ENCODE assay signal across 18 cellular contexts in the genomic region with DNA sequence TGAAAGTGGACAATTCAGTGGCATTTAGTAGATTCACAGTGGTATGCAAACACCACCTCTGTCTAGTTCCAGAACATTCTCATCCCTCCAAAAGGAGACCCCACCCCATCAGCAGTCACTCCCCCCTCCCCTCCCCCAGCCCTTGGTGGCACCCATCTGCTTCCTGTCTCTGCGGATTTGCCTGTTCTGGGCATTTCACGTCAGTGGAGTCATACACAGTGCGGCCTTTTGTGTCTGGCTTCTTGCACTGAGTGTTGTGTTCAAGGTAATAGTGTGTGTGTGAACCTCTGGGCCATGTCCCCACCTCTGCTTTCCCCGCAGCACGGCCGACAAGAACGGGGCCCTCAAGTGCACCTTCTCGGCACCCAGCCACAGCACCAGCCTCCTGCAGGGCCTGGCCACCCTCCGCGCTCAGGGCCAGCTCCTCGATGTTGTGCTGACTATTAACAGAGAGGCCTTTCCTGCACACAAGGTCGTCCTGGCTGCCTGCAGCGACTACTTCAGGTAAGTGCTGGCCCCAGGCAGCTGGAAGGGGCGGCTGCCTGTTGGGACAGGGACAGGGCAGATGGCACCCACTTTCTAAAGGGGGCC. TPM values are rescaled to one million over a fixed set of nuclear protein-coding genes. Genes with fewer than 3 reads are reported as not detected.
DNase-seq lines count a peak whose midpoint lies in the region; ATAC-seq and TF ChIP-seq lines count a peak whose summit lies in the region.
"Had no signal": no experiment of that assay in that cellular context is flagged by ENCODE, and none has a peak within 500 bp of the region (broad histone marks: within the 10 kb centered on the region; RNA-seq: fewer than 3 reads in every experiment).

No MANE protein-coding gene starts in this region.

- H3K4me3 Mint-ChIP-seq in CD4-positive, alpha-beta T cell: peak overlapping the region; percentile 48
- no peak overlapping the region for H3K4me3 Mint-ChIP-seq in activated naive CD8-positive, alpha-beta T cell treated with anti-CD3 and anti-CD28 coated beads for 36 hours
- H3K4me3 Mint-ChIP-seq in T-helper 2 cell treated with Interferon-gamma antibody and Interleukin-4, amounts not matched to agents 5 μg/mL and 100 μg/mL, for 36 hours: no peak overlapping the region
- no peak overlapping the region for H3K4me3 Mint-ChIP-seq in effector memory CD8-positive, alpha-beta T cell

- no peak overlapping the region for H3K4me3 ChIP-seq in osteoblast (ENCODE audit: insufficient read depth, low read length)
- H3K4me3 ChIP-seq: cardiac muscle cell, HAP-1, Peyer's patch, thyroid gland had no signal

- peak overlapping the region; percentile 85 for H3K27ac Mint-ChIP-seq in CD4-positive, alpha-beta T cell
- peak overlapping the region; percentile 12 for H3K27ac Mint-ChIP-seq in activated naive CD8-positive, alpha-beta T cell treated with anti-CD3 and anti-CD28 coated beads for 36 hours
- H3K27ac Mint-ChIP-seq in T-helper 2 cell treated with Interferon-gamma antibody and Interleukin-4, amounts not matched to agents 5 μg/mL and 100 μg/mL, for 36 hours: no peak overlapping the region
- peak overlapping the region in 1 of 2 donors; percentile 35 for H3K27ac Mint-ChIP-seq in effector memory CD8-positive, alpha-beta T cell

- no peak overlapping the region for H3K27ac ChIP-seq in CD4-positive, alpha-beta T cell (ENCODE audit: low read depth, low read length)
- H3K27ac ChIP-seq in osteoblast (ENCODE audit: low read depth, low read length): no peak overlapping the region
- H3K27ac ChIP-seq: cardiac muscle cell, neutrophil, Peyer's patch, thyroid gland had no signal

- no peak overlapping the region for H2AFZ ChIP-seq in osteoblast (ENCODE audit: low read length)

- H3K9me3 ChIP-seq in CD4-positive, alpha-beta T cell (ENCODE audit: control insufficient read depth, low read length): no peaks in the 10 kb centered on the region
- H3K9me3 ChIP-seq in osteoblast (ENCODE audit: low read depth, low read length): no peaks in the 10 kb centered on the region
- H3K9me3 ChIP-seq: BE2C, HAP-1, neutrophil, Peyer's patch, thyroid gland had no signal

- no peak overlapping the region for H3K4me2 ChIP-seq in osteoblast (ENCODE audit: insufficient read depth, low read length)

- H3K27me3 Mint-ChIP-seq in CD4-positive, alpha-beta T cell: no peaks in the 10 kb centered on the region
- no peaks in the 10 kb centered on the region for H3K27me3 Mint-ChIP-seq in activated naive CD8-positive, alpha-beta T cell treated with anti-CD3 and anti-CD28 coated beads for 36 hours
- no peaks in the 10 kb centered on the region for H3K27me3 Mint-ChIP-seq in T-helper 2 cell treated with Interferon-gamma antibody and Interleukin-4, amounts not matched to agents 5 μg/mL and 100 μg/mL, for 36 hours (ENCODE audit: low read depth)
- H3K27me3 Mint-ChIP-seq in effector memory CD8-positive, alpha-beta T cell: no peaks in the 10 kb centered on the region

- H4K20me1 ChIP-seq in osteoblast (ENCODE audit: insufficient read depth, low read length): no peaks in the 10 kb centered on the region

- peaks cover 39% of the 10 kb centered on the region for H3K4me1 ChIP-seq in osteoblast (ENCODE audit: insufficient read depth, low read length)
- H3K4me1 ChIP-seq: HAP-1 had no signal

- no peaks in the 10 kb centered on the region for H3K9me3 Mint-ChIP-seq in CD4-positive, alpha-beta T cell
- H3K9me3 Mint-ChIP-seq in activated naive CD8-positive, alpha-beta T cell treated with anti-CD3 and anti-CD28 coated beads for 36 hours: no peaks in the 10 kb centered on the region
- H3K9me3 Mint-ChIP-seq in T-helper 2 cell treated with Interferon-gamma antibody and Interleukin-4, amounts not matched to agents 5 μg/mL and 100 μg/mL, for 36 hours: no peaks in the 10 kb centered on the region
- H3K9me3 Mint-ChIP-seq in effector memory CD8-positive, alpha-beta T cell: no peaks in the 10 kb centered on the region

- intact Hi-C loops in CD4-positive, alpha-beta T cell (cut with DNase I, micrococcal nuclease): no loop called here

- H3K79me2 ChIP-seq in osteoblast (ENCODE audit: insufficient read depth, low read length): peaks cover 22% of the 10 kb centered on the region

- peaks cover 22% of the 10 kb centered on the region for H3K4me1 Mint-ChIP-seq in CD4-positive, alpha-beta T cell (ENCODE audit: low read depth)
- peaks cover 15% of the 10 kb centered on the region for H3K4me1 Mint-ChIP-seq in activated naive CD8-positive, alpha-beta T cell treated with anti-CD3 and anti-CD28 coated beads for 36 hours
- no peaks in the 10 kb centered on the region for H3K4me1 Mint-ChIP-seq in T-helper 2 cell treated with Interferon-gamma antibody and Interleukin-4, amounts not matched to agents 5 μg/mL and 100 μg/mL, for 36 hours (ENCODE audit: low read depth)
- peaks cover 12 to 20% of the 10 kb centered on the region in 2 donors for H3K4me1 Mint-ChIP-seq in effector memory CD8-positive, alpha-beta T cell (ENCODE audit: low read depth in 2 of 2)

- DNase-seq in CD4-positive, alpha-beta T cell: peak in 3 of 10 experiments; percentile 7 to 30 (median 16)
- peak; percentile 26 to 31 for DNase-seq in Kasumi-1 (lab: John Stamatoyannopoulos, UW)
- no peak for DNase-seq in activated naive CD8-positive, alpha-beta T cell treated with anti-CD3 and anti-CD28 coated beads for 36 hours
- peak; percentile 52 for DNase-seq in osteoblast (ENCODE audit: insufficient read length, low spot score, missing footprints)
- no peak for DNase-seq in omental fat pad (ENCODE audit: low spot score)
- no peak for DNase-seq in T-helper 2 cell treated with Interferon-gamma antibody and Interleukin-4, amounts not matched to agents 5 μg/mL and 100 μg/mL, for 36 hours (ENCODE audit: low spot score)
- DNase-seq in effector memory CD8-positive, alpha-beta T cell: no peak
- DNase-seq: BE2C; effector memory CD4-positive, alpha-beta T cell; hippocampal formation; NCI-H1417 treated with DMSO at 0.1 percent for 48 hours; Peyer's patch; thyroid gland had no signal

- peak; percentile 90 for ATAC-seq in CD4-positive, alpha-beta T cell (ENCODE audit: poor library complexity)
- ATAC-seq in HG03460 (IDR thresholded peaks at IDR 0.05; ENCODE audit: unreplicated experiment) (no peak), omental fat pad (ENCODE audit: low FRiP score) (no peak)
- no peak for ATAC-seq in effector memory CD8-positive, alpha-beta T cell (replicated peaks)

- peaks cover 11% of the 10 kb centered on the region for H3K36me3 Mint-ChIP-seq in CD4-positive, alpha-beta T cell (ENCODE audit: low read depth)
- H3K36me3 Mint-ChIP-seq in activated naive CD8-positive, alpha-beta T cell treated with anti-CD3 and anti-CD28 coated beads for 36 hours: no peaks in the 10 kb centered on the region
- H3K36me3 Mint-ChIP-seq in T-helper 2 cell treated with Interferon-gamma antibody and Interleukin-4, amounts not matched to agents 5 μg/mL and 100 μg/mL, for 36 hours (ENCODE audit: low read depth): no peaks in the 10 kb centered on the region
- H3K36me3 Mint-ChIP-seq in effector memory CD8-positive, alpha-beta T cell (ENCODE audit: insufficient read depth): peaks cover 25% of the 10 kb centered on the region

- no peaks in the 10 kb centered on the region for H3K27me3 ChIP-seq in CD4-positive, alpha-beta T cell (ENCODE audit: control insufficient read depth, insufficient read depth, low read length)
- no peaks in the 10 kb centered on the region for H3K27me3 ChIP-seq in osteoblast (ENCODE audit: insufficient read depth, low read length)
- H3K27me3 ChIP-seq: BE2C, cardiac muscle cell, Peyer's patch, thyroid gland had no signal

- peaks cover 17% of the 10 kb centered on the region for H3K36me3 ChIP-seq in osteoblast (ENCODE audit: insufficient read depth, low read length)

- TF ChIP-seq CTCF in CD4-positive, alpha-beta T cell (IDR thresholded peaks at IDR 0.05): no peak
- no peak for TF ChIP-seq CTCF in osteoblast (IDR thresholded peaks at IDR 0.05; ENCODE audit: extremely low read depth, low read depth, low read length)
- no peak for TF ChIP-seq CTCF in omental fat pad (IDR thresholded peaks at IDR 0.05)

- POLR2A ChIA-PET in CD4-positive, alpha-beta T cell (lab: Charles Lee): no interaction called here

- CTCF ChIA-PET in CD4-positive, alpha-beta T cell (lab: Charles Lee): no interaction called here

RNA-seq across cellular contexts. Expression of a gene that starts 19.4 kb away (rescaled TPM):
- total RNA-seq in CD4-positive, alpha-beta T cell: 10 to 100 TPM; 11.8 to 12.2 TPM
- total RNA-seq in activated naive CD8-positive, alpha-beta T cell treated with anti-CD3 and anti-CD28 coated beads for 36 hours: 1 to 10 TPM; 5.1 TPM
- total RNA-seq in osteoblast (3.8 and 4.0 TPM in 2 replicates), omental fat pad (1 to 10 TPM; 2.8 to 6.5 (median 5.6) TPM)

RNA-seq across cellular contexts. Expression of a gene that starts 27.2 kb away (rescaled TPM):
- 10 to 100 TPM; 13.7 to 19.0 TPM for total RNA-seq in CD4-positive, alpha-beta T cell
- 10 to 100 TPM; 15.8 to 16.1 TPM for total RNA-seq in activated naive CD8-positive, alpha-beta T cell treated with anti-CD3 and anti-CD28 coated beads for 36 hours
- 5.1 and 5.3 TPM in 2 replicates for total RNA-seq in osteoblast
- 10 to 100 TPM in 3 of 4 donors, 1 to 10 TPM in 1; 6.3 to 17.8 (median 11.6) TPM for total RNA-seq in omental fat pad

RNA-seq across cellular contexts. Expression of a gene that starts 51.4 kb away (rescaled TPM):
- under 1 TPM; 0.25 to 0.27 TPM for total RNA-seq in CD4-positive, alpha-beta T cell
- not detected for total RNA-seq in activated naive CD8-positive, alpha-beta T cell treated with anti-CD3 and anti-CD28 coated beads for 36 hours
- 0.36 and 2.1 TPM in 2 replicates for total RNA-seq in osteoblast
- under 1 TPM in 2 of 4 donors, not detected in 2; 0.28 to 0.79 TPM for total RNA-seq in omental fat pad
- total RNA-seq: HT-29 had no signal

RNA-seq across cellular contexts. Expression of a gene that starts 57.4 kb away (rescaled TPM):
- total RNA-seq in CD4-positive, alpha-beta T cell: not detected
- not detected for total RNA-seq in activated naive CD8-positive, alpha-beta T cell treated with anti-CD3 and anti-CD28 coated beads for 36 hours
- total RNA-seq in osteoblast (6.9 and 15.9 TPM in 2 replicates), omental fat pad (100 to 1,000 TPM in 1 of 4 donors, 10 to 100 TPM in 1, 1 to 10 TPM in 2; 6.3 to 115 (median 10.9) TPM)
- total RNA-seq: HT-29 had no signal

Comparison
In these comparisons a context has a peak if more than half of its experiments do, and no peak if none do; other contexts are left out.
1. DNase-seq: peak in Kasumi-1 (2 of 2) and osteoblast (single experiment); none in activated naive CD8-positive, alpha-beta T cell treated with anti-CD3 and anti-CD28 coated beads for 36 hours (single experiment), omental fat pad (single experiment), T-helper 2 cell treated with Interferon-gamma antibody and Interleukin-4, amounts not matched to agents 5 μg/mL and 100 μg/mL, for 36 hours (single experiment) and effector memory CD8-positive, alpha-beta T cell (0 of 3).